ENCODE assay signal across 15 cellular contexts in the genomic region with DNA sequence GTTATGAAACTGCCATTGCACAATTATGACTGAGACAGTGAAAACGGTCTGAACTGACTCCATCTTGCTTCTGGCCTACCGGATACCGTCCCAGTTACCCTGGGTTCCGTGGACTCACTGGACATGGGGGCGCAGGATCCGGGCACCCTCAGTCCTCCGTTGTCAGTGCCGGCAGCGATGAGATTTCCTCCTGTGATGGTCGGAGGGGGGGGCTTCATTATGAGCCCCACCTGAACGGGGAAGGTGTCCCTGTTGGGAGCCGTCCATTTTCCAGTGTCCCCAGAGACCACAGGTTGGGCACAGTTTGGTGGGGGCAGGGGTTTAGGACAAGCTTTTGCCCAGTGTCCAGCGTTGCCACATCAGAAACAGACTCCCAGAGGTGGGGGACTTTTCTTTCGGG.
"Had no signal": no experiment of that assay in that cellular context is flagged by ENCODE, and none has a peak within 500 bp of the region (broad histone marks: within the 10 kb centered on the region; RNA-seq: fewer than 3 reads in every experiment).

No MANE protein-coding gene starts in this region.

- H3K36me3 ChIP-seq: sigmoid colon had no signal

- DNase-seq: effector CD4-positive, alpha-beta T cell; foreskin melanocyte; kidney; left colon; left ventricle myocardium superior; mesendoderm; naive thymus-derived CD4-positive, alpha-beta T cell; nephron progenitor cell; sigmoid colon; stimulated activated CD4-positive, alpha-beta T cell treated with anti-CD3 and anti-CD28 coated beads, Interleukin-12 subunit alpha, Interleukin-12 subunit beta, amount 100 ng/mL, for 4 hours; stimulated activated naive CD4-positive, alpha-beta T cell; trophoblast cell had no signal

- H3K4me1 ChIP-seq: sigmoid colon had no signal

- H3K27ac ChIP-seq: coronary artery, hepatocyte, sigmoid colon, skin epidermis had no signal

- H3K9me3 ChIP-seq: sigmoid colon had no signal

- H3K4me3 ChIP-seq: coronary artery, hepatocyte, sigmoid colon, skin epidermis had no signal
